Comparison of ENCODE assay signal across 22 cellular contexts in genomic region chr6:86715676-86716075, GRCh38.
DNase-seq lines count a peak whose midpoint lies in the region; TF ChIP-seq lines count a peak whose summit lies in the region.
"Had no signal": no experiment of that assay in that cellular context is flagged by ENCODE, and none has a peak within 500 bp of the region (broad histone marks: within the 10 kb centered on the region; RNA-seq: fewer than 3 reads in every experiment).

No MANE protein-coding gene starts in this region.

- no peaks in the 10 kb centered on the region for H3K9me2 ChIP-seq in GM23248 (ENCODE audit: insufficient read depth)
- H3K9me2 ChIP-seq in hepatocyte (replicated peaks; ENCODE audit: insufficient read depth): no peaks in the 10 kb centered on the region
- H3K9me2 ChIP-seq in Karpas-422 (replicated peaks; ENCODE audit: insufficient read depth, low read length): no peaks in the 10 kb centered on the region

- H2AFZ ChIP-seq in GM23248 (no peak overlapping the region), hepatocyte (no peak overlapping the region), Karpas-422 (ENCODE audit: low read length) (no peak overlapping the region)

- DNase-seq in GM23248: peak; percentile 10
- peak; percentile 46 to 68 for DNase-seq in SJSA1 (ENCODE audit: low read depth in 1 of 2, low spot score in 2 of 2)
- DNase-seq in hepatocyte (ENCODE audit: low spot score): peak; percentile 65
- DNase-seq in retinal pigment epithelial cell (ENCODE audit: low read depth): peak; percentile 36
- no peak for DNase-seq in Karpas-422
- DNase-seq in inferior parietal cortex (ENCODE audit: extremely low spot score): no peak
- no peak for DNase-seq in amygdala (lab: John Stamatoyannopoulos, UW)
- DNase-seq: activated B cell treated with CpG ODN at 0.5 μM for 24 hours; activated CD8-positive, alpha-beta T cell treated with anti-CD3 and anti-CD28 coated beads, Interleukin-2, amount 10 ng/mL, durations not matched to agents 7 days and 5 days; activated naive CD4-positive, alpha-beta T cell treated with anti-CD3 and anti-CD28 coated beads, Interleukin-2, amount 10 ng/mL, durations not matched to agents 7 days and 5 days; activated T-cell treated with anti-CD3 and anti-CD28 coated beads, Interleukin-2, amount 50 U/mL, for 4 hours; CD4-positive, CD25-positive, alpha-beta regulatory T cell; effector CD8-positive, alpha-beta T cell; esophagus squamous epithelium; GF-D8; glutamatergic neuron; NCI-H187; NCI-H2227 treated with DMSO at 0.1 percent for 48 hours; NCI-H82; nucleus accumbens; retina had no signal

- H3K79me2 ChIP-seq in GM23248 (ENCODE audit: insufficient read depth) (no peaks in the 10 kb centered on the region), hepatocyte (no peaks in the 10 kb centered on the region), Karpas-422 (ENCODE audit: low read length) (no peaks in the 10 kb centered on the region)

- H3K4me3 ChIP-seq in GM23248: no peak overlapping the region
- H3K4me3 ChIP-seq in SJSA1: no peak overlapping the region
- H3K4me3 ChIP-seq in hepatocyte: no peak overlapping the region
- no peak overlapping the region for H3K4me3 ChIP-seq in retinal pigment epithelial cell (ENCODE audit: low read length)
- no peak overlapping the region for H3K4me3 ChIP-seq in Karpas-422 (ENCODE audit: low read length)
- H3K4me3 ChIP-seq: esophagus squamous epithelium had no signal

- no peaks in the 10 kb centered on the region for H3F3A ChIP-seq in GM23248 (ENCODE audit: insufficient read depth)

- WGBS in GM23248 (ENCODE audit: low coverage in 1 of 2, low lambda C conversion rate in 2 of 2, missing lambda C conversion rate in 2 of 2), 2 experiments: 5% methylated on average over 3 of the region's 3 CpGs
- WGBS in hepatocyte (ENCODE audit: low lambda C conversion rate, missing lambda C conversion rate): 17% methylated on average over 3 of the region's 3 CpGs

- H3K36me3 ChIP-seq in GM23248 (ENCODE audit: low read depth) (no peaks in the 10 kb centered on the region), SJSA1 (no peaks in the 10 kb centered on the region), hepatocyte (replicated peaks; ENCODE audit: insufficient read depth, low read depth) (no peaks in the 10 kb centered on the region), Karpas-422 (ENCODE audit: insufficient read depth, low read length) (no peaks in the 10 kb centered on the region)
- H3K36me3 ChIP-seq: esophagus squamous epithelium had no signal

- H4K20me1 ChIP-seq in GM23248 (ENCODE audit: insufficient read depth) (no peaks in the 10 kb centered on the region), hepatocyte (ENCODE audit: insufficient read depth, poor library complexity, severe bottlenecking) (no peaks in the 10 kb centered on the region), Karpas-422 (ENCODE audit: insufficient read depth, low read depth, low read length) (no peaks in the 10 kb centered on the region)

- H3K27ac ChIP-seq in GM23248 (no peak overlapping the region), SJSA1 (0 out of 2 replicates have a peak overlapping the region, but pooled peaks have one; percentile 0), hepatocyte (peak overlapping the region; percentile 65), Karpas-422 (ENCODE audit: low read length) (no peak overlapping the region)
- H3K27ac ChIP-seq: esophagus squamous epithelium, HL-60 had no signal

- H3K9ac ChIP-seq in GM23248 (no peak overlapping the region), Karpas-422 (ENCODE audit: low read length) (no peak overlapping the region)

- no peaks in the 10 kb centered on the region for H3K4me1 ChIP-seq in GM23248 (ENCODE audit: insufficient read depth)
- H3K4me1 ChIP-seq in SJSA1 (replicated peaks): peaks cover 21% of the 10 kb centered on the region
- H3K4me1 ChIP-seq in hepatocyte (ENCODE audit: insufficient read depth): peaks cover 17% of the 10 kb centered on the region
- H3K4me1 ChIP-seq in Karpas-422 (ENCODE audit: low read length): no peaks in the 10 kb centered on the region
- H3K4me1 ChIP-seq: esophagus squamous epithelium had no signal

- H3K27me3 ChIP-seq in GM23248 (replicated peaks; ENCODE audit: insufficient read depth) (no peaks in the 10 kb centered on the region), SJSA1 (replicated peaks) (no peaks in the 10 kb centered on the region), hepatocyte (no peaks in the 10 kb centered on the region), Karpas-422 (ENCODE audit: low read length) (no peaks in the 10 kb centered on the region)
- H3K27me3 ChIP-seq: esophagus squamous epithelium had no signal

- H3K4me2 ChIP-seq in GM23248 (ENCODE audit: unreplicated experiment): no peak overlapping the region
- peak overlapping the region; percentile 41 for H3K4me2 ChIP-seq in hepatocyte
- no peak overlapping the region for H3K4me2 ChIP-seq in Karpas-422 (ENCODE audit: low read depth, low read length, poor library complexity, severe bottlenecking)

- H3K9me3 ChIP-seq in GM23248 (ENCODE audit: low read depth) (no peaks in the 10 kb centered on the region), SJSA1 (replicated peaks) (no peaks in the 10 kb centered on the region; the same call in 1 of the 2 replicates), hepatocyte (ENCODE audit: low read depth) (no peaks in the 10 kb centered on the region), Karpas-422 (ENCODE audit: low read length) (no peaks in the 10 kb centered on the region)
- H3K9me3 ChIP-seq: esophagus squamous epithelium had no signal

- in situ Hi-C loops in GM23248 (cut with MboI): no loop called here

- no peak for TF ChIP-seq CTCF in hepatocyte (IDR thresholded peaks at IDR 0.05; ENCODE audit: poor library complexity)
- no peak for TF ChIP-seq CTCF in retinal pigment epithelial cell (conservative IDR thresholded peaks at IDR 0.05; ENCODE audit: low read depth, low read length)

Comparison
In these comparisons a context has a peak if more than half of its experiments do, and no peak if none do; other contexts are left out.
1. DNase-seq: peak in GM23248 (single experiment), SJSA1 (2 of 2), hepatocyte (single experiment) and retinal pigment epithelial cell (single experiment); none in Karpas-422 (single experiment), inferior parietal cortex (single experiment) and amygdala (0 of 56).
2. H3K27ac ChIP-seq: peak in SJSA1 (single experiment) and hepatocyte (single experiment); none in GM23248 (single experiment) and Karpas-422 (single experiment).